ENCODE assay signal across 27 cellular contexts in genomic region chr13:101326710-101327109, GRCh38.
"Had no signal": no experiment of that assay in that cellular context is flagged by ENCODE, and none has a peak within 500 bp of the region (broad histone marks: within the 10 kb centered on the region; RNA-seq: fewer than 3 reads in every experiment).

No MANE protein-coding gene starts in this region.

- H3K27ac Mint-ChIP-seq: activated CD8-positive, alpha-beta T cell treated with anti-CD3 and anti-CD28 coated beads for 36 hours; activated naive CD4-positive, alpha-beta T cell treated with anti-CD3 and anti-CD28 coated beads, Interleukin-2, amount 50 U/mL, for 24 hours; activated T-helper 1 cell treated with anti-CD3 and anti-CD28 coated beads, Interleukin-12 subunit alpha, Interleukin-12 subunit beta, Interleukin-2, Interleukin-4 antibody, amounts not matched to agents 30 ng/mL and 10 ng/mL and 1 ng/mL, durations not matched to agents 14 hours and 24 hours and 36 hours; T-helper 1 cell treated with Interleukin-12 subunit alpha and Interleukin-12 subunit beta and Interleukin-4 antibody, amounts not matched to agents 30 μg/mL and 1 μg/mL, for 36 hours had no signal

- H3K36me3 ChIP-seq: SJSA1 had no signal

- H3K4me1 Mint-ChIP-seq: activated naive CD4-positive, alpha-beta T cell treated with anti-CD3 and anti-CD28 coated beads, Interleukin-2, amount 50 U/mL, for 24 hours had no signal

- H3K9ac ChIP-seq: KMS-11 had no signal

- H3K9me3 Mint-ChIP-seq: activated CD8-positive, alpha-beta T cell treated with anti-CD3 and anti-CD28 coated beads for 36 hours; activated naive CD4-positive, alpha-beta T cell treated with anti-CD3 and anti-CD28 coated beads, Interleukin-2, amount 50 U/mL, for 24 hours; activated T-helper 1 cell treated with anti-CD3 and anti-CD28 coated beads, Interleukin-12 subunit alpha, Interleukin-12 subunit beta, Interleukin-2, Interleukin-4 antibody, amounts not matched to agents 30 ng/mL and 10 ng/mL and 1 ng/mL, durations not matched to agents 14 hours and 24 hours and 36 hours; T-helper 1 cell treated with Interleukin-12 subunit alpha and Interleukin-12 subunit beta and Interleukin-4 antibody, amounts not matched to agents 30 μg/mL and 1 μg/mL, for 36 hours had no signal

- ATAC-seq: activated CD4-positive, CD25-positive, alpha-beta regulatory T cell treated with anti-CD3 and anti-CD28 coated beads, Interleukin-2, amount 50 U/mL, for 24 hours; activated CD8-positive, alpha-beta T cell treated with anti-CD3 and anti-CD28 coated beads for 36 hours; Panc1; SK-N-SH treated with all-trans-retinoic acid at 6 μM for 48 hours had no signal

- H3K4me1 ChIP-seq: SJSA1 had no signal

- H3K36me3 Mint-ChIP-seq: activated naive CD4-positive, alpha-beta T cell treated with anti-CD3 and anti-CD28 coated beads, Interleukin-2, amount 50 U/mL, for 24 hours had no signal

- H3K4me2 ChIP-seq: KMS-11 had no signal

- H3K27me3 Mint-ChIP-seq: activated CD8-positive, alpha-beta T cell treated with anti-CD3 and anti-CD28 coated beads for 36 hours; activated naive CD4-positive, alpha-beta T cell treated with anti-CD3 and anti-CD28 coated beads, Interleukin-2, amount 50 U/mL, for 24 hours had no signal

- H3K27me3 ChIP-seq: SJSA1 had no signal

- H3K4me3 Mint-ChIP-seq: activated CD8-positive, alpha-beta T cell treated with anti-CD3 and anti-CD28 coated beads for 36 hours; activated naive CD4-positive, alpha-beta T cell treated with anti-CD3 and anti-CD28 coated beads, Interleukin-2, amount 50 U/mL, for 24 hours; activated T-helper 1 cell treated with anti-CD3 and anti-CD28 coated beads, Interleukin-12 subunit alpha, Interleukin-12 subunit beta, Interleukin-2, Interleukin-4 antibody, amounts not matched to agents 30 ng/mL and 10 ng/mL and 1 ng/mL, durations not matched to agents 14 hours and 24 hours and 36 hours; T-helper 1 cell treated with Interleukin-12 subunit alpha and Interleukin-12 subunit beta and Interleukin-4 antibody, amounts not matched to agents 30 μg/mL and 1 μg/mL, for 36 hours had no signal

- H3K4me3 ChIP-seq: SJSA1 had no signal

- H3K27ac ChIP-seq: KMS-11, SJSA1 had no signal

- DNase-seq: activated CD4-positive, alpha-beta T cell treated with anti-CD3 and anti-CD28 coated beads for 4 hours; activated CD8-positive, alpha-beta memory T cell treated with anti-CD3 and anti-CD28 coated beads, Interleukin-2, amount 50 U/mL, for 48 hours; activated CD8-positive, alpha-beta T cell treated with anti-CD3 and anti-CD28 coated beads for 36 hours; activated effector memory CD4-positive, alpha-beta T cell treated with Interleukin-2 at 50 U/mL for 16 hours; activated naive CD4-positive, alpha-beta T cell; activated T-cell treated with anti-CD3 and anti-CD28 coated beads, Interleukin-2, amount 50 U/mL, for 1 hour; aorta; NCI-H1092; NCI-H1417; NCI-H1930; NCI-H2107; NCI-H2171 treated with DMSO at 0.1 percent for 48 hours; NCI-H226; NCI-H510A; NCI-H69; NK-92 treated with Interleukin-12 subunit alpha and Interleukin-12 subunit beta, amount 100 ng/mL, for 24 hours; OCI-M1; RPMI8226; SHP77 had no signal

- H3K9me3 ChIP-seq: SJSA1 had no signal
